In genomic region chr9:41273549-41274267, GRCh38 we compare ENCODE assay signal across 8 cellular contexts.
DNase-seq lines count a peak whose midpoint lies in the region; ATAC-seq and TF ChIP-seq lines count a peak whose summit lies in the region.
"Not testable (repeated sequence)": the region's sequence is repeated elsewhere in the genome, so short reads cannot be mapped to it uniquely, and the experiment has no call there.

No MANE protein-coding gene starts in this region.

- not testable (repeated sequence) for H3K27ac Mint-ChIP-seq in activated naive CD8-positive, alpha-beta T cell treated with anti-CD3 and anti-CD28 coated beads, Interleukin-2, amount 50 U/mL, for 24 hours; glutamatergic neuron (ENCODE audit: unreplicated experiment)

- H3K36me3 Mint-ChIP-seq in activated naive CD8-positive, alpha-beta T cell treated with anti-CD3 and anti-CD28 coated beads, Interleukin-2, amount 50 U/mL, for 24 hours (ENCODE audit: low read depth); glutamatergic neuron (ENCODE audit: unreplicated experiment): not testable (repeated sequence)

- H3K27me3 Mint-ChIP-seq in activated naive CD8-positive, alpha-beta T cell treated with anti-CD3 and anti-CD28 coated beads, Interleukin-2, amount 50 U/mL, for 24 hours; glutamatergic neuron (ENCODE audit: unreplicated experiment): not testable (repeated sequence)

- H3K4me1 Mint-ChIP-seq in activated naive CD8-positive, alpha-beta T cell treated with anti-CD3 and anti-CD28 coated beads, Interleukin-2, amount 50 U/mL, for 24 hours; glutamatergic neuron (ENCODE audit: low read depth, unreplicated experiment): not testable (repeated sequence)

- H3K4me3 Mint-ChIP-seq in activated naive CD8-positive, alpha-beta T cell treated with anti-CD3 and anti-CD28 coated beads, Interleukin-2, amount 50 U/mL, for 24 hours = peak overlapping the region; percentile 65
- peak overlapping the region; percentile 52 for H3K4me3 Mint-ChIP-seq in glutamatergic neuron (ENCODE audit: unreplicated experiment)

- H3K4me3 ChIP-seq in neuron (ENCODE audit: low read length) = peak overlapping the region; percentile 66

- TF ChIP-seq CTCF in glutamatergic neuron (IDR thresholded peaks at IDR 0.05; ENCODE audit: partially characterized antibody, unreplicated experiment) = not testable (repeated sequence)

- not testable (repeated sequence) for H3K9me3 ChIP-seq in neuron (ENCODE audit: low read length)

- ATAC-seq in GM21381 (IDR thresholded peaks at IDR 0.05; ENCODE audit: unreplicated experiment) (peak; percentile 100), HG03378 (IDR thresholded peaks at IDR 0.05; ENCODE audit: unreplicated experiment) (peak; percentile 100)
- peak; percentile 100 for ATAC-seq in activated naive CD8-positive, alpha-beta T cell treated with anti-CD3 and anti-CD28 coated beads, Interleukin-2, amount 50 U/mL, for 24 hours

- not testable (repeated sequence) for H3K36me3 ChIP-seq in neuron (ENCODE audit: insufficient read depth, low read length)

- not testable (repeated sequence) for H3K4me1 ChIP-seq in neuron (ENCODE audit: insufficient read depth, low read length)

- H2AFZ ChIP-seq in neuron (ENCODE audit: low read depth, low read length) = peak overlapping the region; percentile 87

- not testable (repeated sequence) for H3K27me3 ChIP-seq in neuron (ENCODE audit: insufficient read depth, low read length)

- DNase-seq in D341Med (ENCODE audit: low spot score) (peak; percentile 83), T-helper 2 cell (peak; percentile 14 to 89 (median 64)), glutamatergic neuron (peak; percentile 91)
- DNase-seq in activated naive CD8-positive, alpha-beta T cell treated with anti-CD3 and anti-CD28 coated beads, Interleukin-2, amount 50 U/mL, for 24 hours = peak; percentile 77
- DNase-seq in stimulated activated CD8-positive, alpha-beta memory T cell treated with anti-CD3 and anti-CD28 coated beads, Interleukin-4, amount 100 ng/mL, for 24 hours (ENCODE audit: low read depth) = peak; percentile 73

- H3K9me3 Mint-ChIP-seq in activated naive CD8-positive, alpha-beta T cell treated with anti-CD3 and anti-CD28 coated beads, Interleukin-2, amount 50 U/mL, for 24 hours; glutamatergic neuron (ENCODE audit: unreplicated experiment): not testable (repeated sequence)

Comparison
In these comparisons a context has a peak if more than half of its experiments do, and no peak if none do; other contexts are left out.
1. Peak in every context shown above with its lines: DNase-seq, ATAC-seq and H3K4me3 ChIP-seq.